In the genomic region with DNA sequence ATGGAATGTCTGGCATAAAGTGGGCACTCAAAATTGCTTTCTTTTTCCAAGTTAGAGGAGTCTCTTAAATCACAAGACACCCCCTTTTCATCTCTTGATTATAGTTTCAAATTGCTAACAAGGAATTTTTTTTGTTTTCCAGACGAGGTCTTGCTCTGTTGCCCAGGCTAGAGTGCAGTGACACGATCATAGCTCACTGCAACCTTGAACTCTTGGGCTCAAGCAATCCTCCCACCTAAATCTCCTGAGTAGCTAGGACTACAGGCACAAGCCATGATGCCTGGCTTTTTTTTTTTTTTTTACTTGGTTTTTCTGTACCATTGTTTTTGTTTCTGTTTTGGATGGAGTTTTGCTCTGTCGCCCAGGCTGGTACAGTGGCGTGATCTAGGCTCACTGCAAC, we compare ENCODE assay signal across 1 cellular context.
TF ChIP-seq lines count a peak whose summit lies in the region.

No MANE protein-coding gene starts in this region.

TF ChIP-seq in SK-N-SH treated with all-trans-retinoic acid at 6 μM for 48 hours, 23 proteins besides CTCF, POLR2A, EP300 and RAD21 (continued from another document):
- TF ChIP-seq, protein P1, sequence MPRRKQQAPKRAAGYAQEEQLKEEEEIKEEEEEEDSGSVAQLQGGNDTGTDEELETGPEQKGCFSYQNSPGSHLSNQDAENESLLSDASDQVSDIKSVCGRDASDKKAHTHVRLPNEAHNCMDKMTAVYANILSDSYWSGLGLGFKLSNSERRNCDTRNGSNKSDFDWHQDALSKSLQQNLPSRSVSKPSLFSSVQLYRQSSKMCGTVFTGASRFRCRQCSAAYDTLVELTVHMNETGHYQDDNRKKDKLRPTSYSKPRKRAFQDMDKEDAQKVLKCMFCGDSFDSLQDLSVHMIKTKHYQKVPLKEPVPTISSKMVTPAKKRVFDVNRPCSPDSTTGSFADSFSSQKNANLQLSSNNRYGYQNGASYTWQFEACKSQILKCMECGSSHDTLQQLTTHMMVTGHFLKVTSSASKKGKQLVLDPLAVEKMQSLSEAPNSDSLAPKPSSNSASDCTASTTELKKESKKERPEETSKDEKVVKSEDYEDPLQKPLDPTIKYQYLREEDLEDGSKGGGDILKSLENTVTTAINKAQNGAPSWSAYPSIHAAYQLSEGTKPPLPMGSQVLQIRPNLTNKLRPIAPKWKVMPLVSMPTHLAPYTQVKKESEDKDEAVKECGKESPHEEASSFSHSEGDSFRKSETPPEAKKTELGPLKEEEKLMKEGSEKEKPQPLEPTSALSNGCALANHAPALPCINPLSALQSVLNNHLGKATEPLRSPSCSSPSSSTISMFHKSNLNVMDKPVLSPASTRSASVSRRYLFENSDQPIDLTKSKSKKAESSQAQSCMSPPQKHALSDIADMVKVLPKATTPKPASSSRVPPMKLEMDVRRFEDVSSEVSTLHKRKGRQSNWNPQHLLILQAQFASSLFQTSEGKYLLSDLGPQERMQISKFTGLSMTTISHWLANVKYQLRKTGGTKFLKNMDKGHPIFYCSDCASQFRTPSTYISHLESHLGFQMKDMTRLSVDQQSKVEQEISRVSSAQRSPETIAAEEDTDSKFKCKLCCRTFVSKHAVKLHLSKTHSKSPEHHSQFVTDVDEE (CRISPR knock-in tag; IDR thresholded peaks at IDR 0.05): no peak
